ENCODE assay signal across 8 cellular contexts in genomic region chr1:40385437-40386310, GRCh38. TPM values are rescaled to one million over a fixed set of nuclear protein-coding genes. Genes with fewer than 3 reads are reported as not detected.
A peak's percentile ranks its signal among the peaks of the same experiment; 100 is the strongest.
DNase-seq lines count a peak whose midpoint lies in the region; ATAC-seq and TF ChIP-seq lines count a peak whose summit lies in the region.

No MANE protein-coding gene starts in this region.

- H3K27ac ChIP-seq in gastroesophageal sphincter: peak overlapping the region; percentile 54 to 76 (median 67)

- H3K4me3 Mint-ChIP-seq in activated CD4-positive, alpha-beta T cell treated with anti-CD3 and anti-CD28 coated beads, Interleukin-2, amount 10 ng/mL, durations not matched to agents 7 days and 5 days: peak overlapping the region; percentile 78

- POLR2A ChIA-PET in activated CD4-positive, alpha-beta T cell treated with anti-CD3 and anti-CD28 coated beads, Interleukin-2, amount 10 ng/mL, durations not matched to agents 7 days and 5 days (lab: Charles Lee): interaction anchor here (0.5 to 2.2 kb wide), 7 partner anchors 11 to 224 kb away, joined by 3 to 9 read pairs (median 3); partner anchors contain the start of genes RLF and SMAP2

- H3K27me3 ChIP-seq in gastroesophageal sphincter: no peaks in the 10 kb centered on the region

- peaks cover 55% of the 10 kb centered on the region for H3K36me3 Mint-ChIP-seq in activated CD4-positive, alpha-beta T cell treated with anti-CD3 and anti-CD28 coated beads, Interleukin-2, amount 10 ng/mL, durations not matched to agents 7 days and 5 days (ENCODE audit: low read depth)

- no peaks in the 10 kb centered on the region for H3K9me3 Mint-ChIP-seq in activated CD4-positive, alpha-beta T cell treated with anti-CD3 and anti-CD28 coated beads, Interleukin-2, amount 10 ng/mL, durations not matched to agents 7 days and 5 days

- CTCF ChIA-PET in activated CD4-positive, alpha-beta T cell treated with anti-CD3 and anti-CD28 coated beads, Interleukin-2, amount 10 ng/mL, durations not matched to agents 7 days and 5 days (lab: Charles Lee): interaction anchor here (1.0 to 6.0 kb wide), 15 partner anchors 8 to 233 kb away, joined by 3 to 44 read pairs (median 5); partner anchors contain the start of gene SMAP2

- TF ChIP-seq EP300 in gastroesophageal sphincter (IDR thresholded peaks at IDR 0.05): no peak

- H3K4me3 ChIP-seq in gastroesophageal sphincter: no peak overlapping the region

- peak; percentile 53 for DNase-seq in Ammon's horn (ENCODE audit: low spot score)
- peak; percentile 83 for DNase-seq in activated CD4-positive, alpha-beta T cell treated with anti-CD3 and anti-CD28 coated beads, Interleukin-2, amount 10 ng/mL, durations not matched to agents 7 days and 5 days
- peak; percentile 47 for DNase-seq in stimulated activated CD8-positive, alpha-beta memory T cell treated with anti-CD3 and anti-CD28 coated beads, Interleukin-12 subunit alpha, Interleukin-12 subunit beta, amount 100 ng/mL, for 1 hour (ENCODE audit: low read depth)
- no peak for DNase-seq in NCI-H524 (lab: John Stamatoyannopoulos, UW)
- DNase-seq in NCI-H2227 treated with DMSO at 0.1 percent for 48 hours (lab: John Stamatoyannopoulos, UW): no peak

- TF ChIP-seq POLR2A in gastroesophageal sphincter (IDR thresholded peaks at IDR 0.05): no peak

- no peaks in the 10 kb centered on the region for H3K27me3 Mint-ChIP-seq in activated CD4-positive, alpha-beta T cell treated with anti-CD3 and anti-CD28 coated beads, Interleukin-2, amount 10 ng/mL, durations not matched to agents 7 days and 5 days

- peak; percentile 54 for ATAC-seq in GM19438 (IDR thresholded peaks at IDR 0.05; ENCODE audit: low read depth, unreplicated experiment)
- ATAC-seq in HG03558 (IDR thresholded peaks at IDR 0.05; ENCODE audit: extremely low read depth, unreplicated experiment): peak; percentile 34
- ATAC-seq in gastroesophageal sphincter: peak; percentile 65

- peaks cover 92% of the 10 kb centered on the region for H3K4me1 Mint-ChIP-seq in activated CD4-positive, alpha-beta T cell treated with anti-CD3 and anti-CD28 coated beads, Interleukin-2, amount 10 ng/mL, durations not matched to agents 7 days and 5 days

- 70 to 82% methylated on average over 3 to 4 of the region's 4 CpGs for WGBS in gastroesophageal sphincter (ENCODE audit: low coverage in 1 of 2), 2 donors

- H3K9me3 ChIP-seq in gastroesophageal sphincter: no peaks in the 10 kb centered on the region

- peaks cover 0 to 6% of the 10 kb centered on the region in 2 donors for H3K36me3 ChIP-seq in gastroesophageal sphincter

- peak overlapping the region; percentile 99 for H3K27ac Mint-ChIP-seq in activated CD4-positive, alpha-beta T cell treated with anti-CD3 and anti-CD28 coated beads, Interleukin-2, amount 10 ng/mL, durations not matched to agents 7 days and 5 days

- peaks cover 3 to 50% (median 13%) of the 10 kb centered on the region in 3 donors for H3K4me1 ChIP-seq in gastroesophageal sphincter

- TF ChIP-seq CTCF in gastroesophageal sphincter (IDR thresholded peaks at IDR 0.05): no peak

RNA-seq across cellular contexts. Expression of gene SMAP2, which starts 12.1 kb away (rescaled TPM):
- 100 to 1,000 TPM; 115 to 140 TPM for total RNA-seq in activated CD4-positive, alpha-beta T cell treated with anti-CD3 and anti-CD28 coated beads, Interleukin-2, amount 10 ng/mL, durations not matched to agents 7 days and 5 days
- 10 to 100 TPM; 19.9 to 43.2 (median 26.6) TPM for total RNA-seq in gastroesophageal sphincter

Comparison
In these comparisons a context has a peak if more than half of its experiments do, and no peak if none do; other contexts are left out.
1. DNase-seq: peak in Ammon's horn (single experiment), activated CD4-positive, alpha-beta T cell treated with anti-CD3 and anti-CD28 coated beads, Interleukin-2, amount 10 ng/mL, durations not matched to agents 7 days and 5 days (single experiment) and stimulated activated CD8-positive, alpha-beta memory T cell treated with anti-CD3 and anti-CD28 coated beads, Interleukin-12 subunit alpha, Interleukin-12 subunit beta, amount 100 ng/mL, for 1 hour (single experiment); none in NCI-H524 (0 of 2) and NCI-H2227 treated with DMSO at 0.1 percent for 48 hours (single experiment).
2. Peak in every context shown above with its lines, with median percentiles within 50 percentile points of each other: ATAC-seq.